Comparison of ENCODE assay signal across 8 cellular contexts in the genomic region with DNA sequence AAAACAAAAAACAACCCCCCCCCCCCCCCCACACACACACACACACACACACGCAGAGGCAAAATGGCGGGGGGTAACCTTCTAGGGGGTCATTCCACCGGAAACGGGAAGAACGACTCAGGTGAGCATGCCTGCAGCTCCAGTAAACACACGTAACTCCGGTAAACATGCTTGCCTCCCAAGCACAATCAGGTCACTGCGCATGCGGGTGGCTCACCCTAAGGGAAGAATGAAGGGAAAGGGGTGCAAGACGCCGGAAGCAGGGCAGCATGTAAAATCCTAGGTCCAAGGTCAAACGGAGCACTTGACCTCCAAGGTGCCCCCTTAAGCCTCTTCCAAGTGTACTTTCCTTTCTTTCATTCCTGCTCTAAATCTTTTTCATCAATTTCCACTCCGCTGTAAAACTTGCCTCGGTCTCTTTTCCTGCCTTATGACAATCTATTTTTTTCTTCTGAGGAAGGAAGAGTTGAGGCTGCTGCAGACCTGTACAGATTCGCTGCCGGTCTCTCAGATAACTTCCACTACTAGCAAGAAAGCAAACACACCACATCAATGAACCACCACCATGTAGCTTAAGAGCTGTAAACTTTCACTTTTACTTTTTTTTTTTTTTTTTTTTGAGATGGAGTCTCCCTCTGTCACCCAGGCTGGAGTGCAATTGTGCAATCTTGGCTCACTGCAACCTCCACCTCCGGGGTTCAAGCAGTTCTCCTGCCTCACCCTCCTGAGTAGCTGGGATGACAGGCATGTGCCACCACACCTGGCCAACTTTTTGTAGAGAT. TPM values are rescaled to one million over a fixed set of nuclear protein-coding genes. Genes with fewer than 3 reads are reported as not detected.
DNase-seq lines count a peak whose midpoint lies in the region; ATAC-seq and TF ChIP-seq lines count a peak whose summit lies in the region.

No MANE protein-coding gene starts in this region.

- H4K20me1 ChIP-seq in DND-41 (ENCODE audit: insufficient read depth, low read length) (no peaks in the 10 kb centered on the region), OCI-LY1 (ENCODE audit: insufficient read depth, low read length) (no peaks in the 10 kb centered on the region)

- peaks cover 28% of the 10 kb centered on the region for H3K4me1 ChIP-seq in DND-41 (ENCODE audit: insufficient read depth, low read length)
- peaks cover 33% of the 10 kb centered on the region for H3K4me1 ChIP-seq in OCI-LY1 (ENCODE audit: insufficient read depth, low read length, severe bottlenecking)
- H3K4me1 ChIP-seq in uterus = no peaks in the 10 kb centered on the region

- peak overlapping the region; percentile 90 for H3K4me2 ChIP-seq in DND-41 (ENCODE audit: insufficient read depth, low read length)
- peak overlapping the region; percentile 75 for H3K4me2 ChIP-seq in OCI-LY1 (ENCODE audit: low read length)

- H3K9ac ChIP-seq in DND-41 (ENCODE audit: low read depth, low read length) (peak overlapping the region; percentile 50), OCI-LY1 (ENCODE audit: low read length) (peak overlapping the region; percentile 55)

- peak overlapping the region; percentile 86 for H2AFZ ChIP-seq in DND-41 (ENCODE audit: low read depth, low read length)
- H2AFZ ChIP-seq in OCI-LY1 (ENCODE audit: low read length) = peak overlapping the region; percentile 45

- H3K27ac ChIP-seq in DND-41 (ENCODE audit: low read length) (peak overlapping the region; percentile 87), OCI-LY1 (ENCODE audit: low read depth, low read length, poor library complexity, severe bottlenecking) (peak overlapping the region; percentile 72), angular gyrus (ENCODE audit: low read depth, low read length) (peak overlapping the region; percentile 93), uterus (peak overlapping the region in 1 of 2 donors; percentile 6)

- DNase-seq in DND-41 (peak; percentile 65), sciatic nerve (ENCODE audit: low spot score) (no peak), uterus (no peak)

- intact Hi-C loops in sciatic nerve (cut with DNase I) = no loop called here
- intact Hi-C loops in uterus (cut with DNase I; ENCODE audit: low total_unique reads) = no loop called here

- no peaks in the 10 kb centered on the region for H3F3A ChIP-seq in OCI-LY1 (ENCODE audit: insufficient read depth, low read length)

- no peak for TF ChIP-seq POLR2A in uterus (IDR thresholded peaks at IDR 0.05)

- ATAC-seq in DND-41 (ENCODE audit: insufficient read depth, low read depth) (peak; percentile 90), sciatic nerve (peak; percentile 29), GM19351 (IDR thresholded peaks at IDR 0.05; ENCODE audit: unreplicated experiment) (no peak), HG02840 (IDR thresholded peaks at IDR 0.05; ENCODE audit: low FRiP score, unreplicated experiment) (no peak), HG03045 (IDR thresholded peaks at IDR 0.05; ENCODE audit: unreplicated experiment) (no peak)

- H3K27me3 ChIP-seq in DND-41 (ENCODE audit: insufficient read depth, low read length, poor library complexity) (no peaks in the 10 kb centered on the region), OCI-LY1 (ENCODE audit: insufficient read depth, low read length) (no peaks in the 10 kb centered on the region), uterus (no peaks in the 10 kb centered on the region)

- TF ChIP-seq CTCF in DND-41 (IDR thresholded peaks at IDR 0.05; ENCODE audit: borderline replicate concordance, extremely low read depth, low read length, poor library complexity, severe bottlenecking) (no peak), OCI-LY1 (IDR thresholded peaks at IDR 0.05; ENCODE audit: low read length) (no peak), uterus (IDR thresholded peaks at IDR 0.05) (no peak)

- H3K36me3 ChIP-seq in DND-41 (ENCODE audit: insufficient read depth, low read length) = no peaks in the 10 kb centered on the region
- H3K36me3 ChIP-seq in OCI-LY1 (ENCODE audit: insufficient read depth, low read length) = no peaks in the 10 kb centered on the region
- no peaks in the 10 kb centered on the region for H3K36me3 ChIP-seq in uterus

- H3K79me2 ChIP-seq in DND-41 (ENCODE audit: insufficient read depth, low read length) = no peaks in the 10 kb centered on the region
- no peaks in the 10 kb centered on the region for H3K79me2 ChIP-seq in OCI-LY1 (ENCODE audit: insufficient read depth, low read length)

- H3K4me3 ChIP-seq in DND-41 (ENCODE audit: low read depth in 1 of 2, low read length in 2 of 2) (peak overlapping the region; percentile 4 to 66; a peak in 3 of 4 replicates), OCI-LY1 (ENCODE audit: low read depth, low read length, poor library complexity, severe bottlenecking) (peak overlapping the region; percentile 58), uterus (no peak overlapping the region)

- H3K9me2 ChIP-seq in OCI-LY1 (ENCODE audit: low read depth, low read length) = no peaks in the 10 kb centered on the region

- no peaks in the 10 kb centered on the region for H3K9me3 ChIP-seq in DND-41 (ENCODE audit: insufficient read depth, low read length, severe bottlenecking)
- no peaks in the 10 kb centered on the region for H3K9me3 ChIP-seq in OCI-LY1 (ENCODE audit: low read length)
- H3K9me3 ChIP-seq in uterus = no peaks in the 10 kb centered on the region

RNA-seq across cellular contexts. Expression of gene CBR3, which starts 21.0 kb away (rescaled TPM):
- total RNA-seq in sciatic nerve (15.4 TPM), uterus (1 to 10 TPM; 2.6 to 7.3 (median 5.2) TPM)

RNA-seq across cellular contexts. Expression of gene DOP1B, which starts 42.8 kb away (rescaled TPM):
- total RNA-seq in sciatic nerve (15.6 TPM), uterus (10 to 100 TPM in 3 of 4 donors, 1 to 10 TPM in 1; 3.8 to 18.7 (median 14.9) TPM)

RNA-seq across cellular contexts. Expression of gene CBR1, which starts 44.0 kb away (rescaled TPM):
- 74.5 TPM for total RNA-seq in sciatic nerve
- total RNA-seq in uterus = 100 to 1,000 TPM in 1 of 4 donors, 10 to 100 TPM in 3; 35.7 to 152 (median 57.9) TPM

RNA-seq across cellular contexts. Expression of gene SETD4, which starts 53.5 kb away (rescaled TPM):
- 21.5 TPM for total RNA-seq in sciatic nerve
- 10 to 100 TPM; 12.4 to 35.6 (median 22.3) TPM for total RNA-seq in uterus

Comparison
In these comparisons a context has a peak if more than half of its experiments do, and no peak if none do; other contexts are left out.
1. ATAC-seq: peak in DND-41 (single experiment) and sciatic nerve (single experiment); none in GM19351 (single experiment), HG02840 (single experiment) and HG03045 (single experiment).
2. H3K4me3 ChIP-seq: peak in DND-41 (2 of 2) and OCI-LY1 (single experiment); none in uterus (0 of 2).